In genomic region chr16:73016488-73016830, GRCh38 we compare ENCODE assay signal across 10 cellular contexts. TPM values are rescaled to one million over a fixed set of nuclear protein-coding genes. Genes with fewer than 3 reads are reported as not detected.
A peak's percentile ranks its signal among the peaks of the same experiment; 100 is the strongest.
DNase-seq lines count a peak whose midpoint lies in the region; ATAC-seq, FAIRE-seq and TF ChIP-seq lines count a peak whose summit lies in the region.
"Had no signal": no experiment of that assay in that cellular context is flagged by ENCODE, and none has a peak within 500 bp of the region (broad histone marks: within the 10 kb centered on the region; RNA-seq: fewer than 3 reads in every experiment).

No MANE protein-coding gene starts in this region.

- no peaks in the 10 kb centered on the region for H3K9me3 Mint-ChIP-seq in Caco-2 (ENCODE audit: unreplicated experiment)

- H3K27ac ChIP-seq in kidney (ENCODE audit: low read depth in 2 of 2, low read length in 2 of 2) = peak overlapping the region; percentile 61 to 68

- H3K4me1 Mint-ChIP-seq in Caco-2 (ENCODE audit: low read depth, unreplicated experiment) = peaks cover 37% of the 10 kb centered on the region
- H3K4me1 Mint-ChIP-seq: CD4-positive, CD25-positive, alpha-beta regulatory T cell had no signal

- POLR2A ChIA-PET in Caco-2 (lab: Charles Lee) = no interaction called here

- H3K27me3 Mint-ChIP-seq in Caco-2 (ENCODE audit: insufficient read depth, unreplicated experiment) = no peaks in the 10 kb centered on the region

- H3K4me3 Mint-ChIP-seq in Caco-2 (ENCODE audit: unreplicated experiment) = peak overlapping the region; percentile 6

- no peak for FAIRE-seq in kidney (lab: Jason Lieb, UNC)
- FAIRE-seq in GM12892 (lab: Jason Lieb, UNC) = no peak

- H3K27me3 ChIP-seq in Caco-2 (replicated peaks; ENCODE audit: control insufficient read depth, insufficient read depth, low read length) = no peaks in the 10 kb centered on the region

- no peak overlapping the region for H3K9ac ChIP-seq in kidney (ENCODE audit: low read length in 2 of 2)

- H3K9me3 ChIP-seq in Caco-2 (no peaks in the 10 kb centered on the region), kidney (ENCODE audit: control insufficient read depth in 1 of 2, low read length in 2 of 2) (no peaks in the 10 kb centered on the region)

- ATAC-seq in GM21367 (IDR thresholded peaks at IDR 0.05; ENCODE audit: unreplicated experiment) = peak; percentile 36
- ATAC-seq in HG03280 (IDR thresholded peaks at IDR 0.05; ENCODE audit: unreplicated experiment) = peak; percentile 41
- ATAC-seq in GM21723 (IDR thresholded peaks at IDR 0.05; ENCODE audit: unreplicated experiment) = no peak
- ATAC-seq: left cardiac atrium had no signal

- peaks cover 31% of the 10 kb centered on the region for H3K36me3 Mint-ChIP-seq in Caco-2 (ENCODE audit: insufficient read depth, unreplicated experiment)
- H3K36me3 Mint-ChIP-seq: CD4-positive, CD25-positive, alpha-beta regulatory T cell had no signal

- H3K36me3 ChIP-seq in Caco-2 (ENCODE audit: control insufficient read depth, insufficient read depth, low read length) = no peaks in the 10 kb centered on the region
- no peaks in the 10 kb centered on the region for H3K36me3 ChIP-seq in kidney (ENCODE audit: control insufficient read depth in 1 of 2, insufficient read depth in 2 of 2, low read length in 2 of 2)

- no peak for TF ChIP-seq POLR2A in GM12892 (IDR thresholded peaks at IDR 0.05; ENCODE audit: low read depth, low read length)

- BruUV-seq in Caco-2 (replicated peaks; lab: Mats Ljungman, UMichigan) = no TSS peak

- DNase-seq in Caco-2 (no peak), kidney (no peak), DMS153 (lab: John Stamatoyannopoulos, UW) (no peak), DMS79 (lab: John Stamatoyannopoulos, UW) (no peak), GM12892 (ENCODE audit: insufficient read length) (no peak)
- DNase-seq: CD4-positive, CD25-positive, alpha-beta regulatory T cell; left cardiac atrium had no signal

- H3K4me1 ChIP-seq in Caco-2 = peaks cover 45% of the 10 kb centered on the region
- peaks cover 28 to 36% of the 10 kb centered on the region in 2 donors for H3K4me1 ChIP-seq in kidney (ENCODE audit: control insufficient read depth in 1 of 2, insufficient read depth in 1 of 2, low read depth in 1 of 2, low read length in 2 of 2)

- H3K4me3 ChIP-seq in Caco-2 (ENCODE audit: low read depth, low read length) (no peak overlapping the region), kidney (ENCODE audit: low read length in 2 of 2) (peak overlapping the region in 1 of 2 donors; percentile 6)

- intact Hi-C loops in Caco-2 (cut with micrococcal nuclease; ENCODE audit: unreplicated experiment) (loop anchor here (1.0 kb wide), 2 partner anchors 19 to 32 kb away; partner anchors contain the start of gene ZFHX3), kidney (cut with DNase I) (no loop called here)

- CTCF ChIA-PET in Caco-2 (lab: Charles Lee) = no interaction called here

- TF ChIP-seq CTCF in Caco-2 (IDR thresholded peaks at IDR 0.05; ENCODE audit: insufficient read depth in 1 of 2, low read depth in 1 of 2, low read length in 1 of 2, severe bottlenecking in 1 of 2, unreplicated experiment in 1 of 2) = no peak
- no peak for TF ChIP-seq CTCF in kidney (IDR thresholded peaks at IDR 0.05; ENCODE audit: borderline replicate concordance, extremely low read depth, insufficient read depth)

- peak overlapping the region; percentile 7 for H3K27ac Mint-ChIP-seq in Caco-2 (ENCODE audit: unreplicated experiment)
- H3K27ac Mint-ChIP-seq: CD4-positive, CD25-positive, alpha-beta regulatory T cell had no signal

RNA-seq across cellular contexts. Expression of gene ZFHX3, which starts 31.5 kb away (rescaled TPM):
- 39.9 TPM in 2 replicates for total RNA-seq in Caco-2 (2022)
- total RNA-seq in kidney = 29.3 TPM
- polyA plus RNA-seq in kidney (ENCODE audit: insufficient read depth, low read depth, low replicate concordance) = 2.3 TPM
- 4.2 TPM for polyA plus RNA-seq in GM12892 (2012; ENCODE audit: missing spikeins)
